Comparison of ENCODE assay signal across 28 cellular contexts in the genomic region with DNA sequence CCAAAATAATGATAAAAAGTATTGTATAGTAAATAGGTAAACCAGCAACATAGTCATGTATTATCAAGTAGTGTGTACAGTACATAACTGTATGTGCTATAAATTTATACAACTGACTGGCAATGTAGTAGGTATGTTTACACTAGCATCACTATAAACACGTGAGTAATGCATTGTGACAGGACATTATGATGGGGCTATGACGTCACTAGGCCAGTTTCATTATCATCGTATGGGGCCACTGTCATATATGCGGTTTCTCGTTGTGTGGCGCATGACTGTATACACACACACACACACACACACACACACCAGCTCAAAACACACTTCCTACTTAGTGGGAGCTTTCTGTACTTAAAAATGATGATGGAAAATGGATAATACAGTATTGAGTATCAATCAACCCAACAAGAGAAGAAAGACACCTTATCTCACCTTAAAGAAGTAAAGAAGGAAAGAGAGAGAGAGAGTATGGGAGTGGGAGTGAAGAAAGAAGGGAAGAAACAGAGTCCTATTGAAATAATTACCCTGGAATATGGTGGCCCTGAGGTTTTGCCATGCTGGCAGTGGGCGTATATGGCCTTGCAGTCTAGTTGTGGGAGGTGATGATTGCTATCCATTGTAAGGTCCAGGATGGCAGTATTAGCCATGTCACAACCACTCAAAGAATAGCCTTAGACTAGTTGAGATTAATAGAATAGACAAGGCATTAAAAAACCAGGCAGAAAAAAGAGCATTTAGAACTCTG.
"Had no signal": no experiment of that assay in that cellular context is flagged by ENCODE, and none has a peak within 500 bp of the region (broad histone marks: within the 10 kb centered on the region; RNA-seq: fewer than 3 reads in every experiment).

No MANE protein-coding gene starts in this region.

- H3K27me3 ChIP-seq: body of pancreas, esophagus muscularis mucosa, foreskin keratinocyte, gastrocnemius medialis, heart right ventricle, hepatocyte had no signal

- H3K36me3 ChIP-seq: esophagus muscularis mucosa, gastrocnemius medialis, heart right ventricle had no signal

- H3K4me1 ChIP-seq: body of pancreas, esophagus muscularis mucosa, foreskin keratinocyte, gastrocnemius medialis, heart right ventricle had no signal

- ATAC-seq: activated CD8-positive, alpha-beta T cell treated with anti-CD3 and anti-CD28 coated beads for 36 hours; activated T-cell treated with anti-CD3 and anti-CD28 coated beads, Interleukin-2, amount 50 U/mL, for 4 hours; activated T-helper 17 cell treated with anti-CD3 and anti-CD28 coated beads, Interleukin-2, amount 50 U/mL, for 72 hours; body of pancreas; effector memory CD8-positive, alpha-beta T cell; foreskin keratinocyte; gastrocnemius medialis; heart right ventricle; T-helper 17 cell had no signal

- H3K4me3 ChIP-seq: body of pancreas, esophagus muscularis mucosa, gastrocnemius medialis, heart right ventricle, hepatocyte had no signal

- H3K4me2 ChIP-seq: hepatocyte had no signal

- H2AFZ ChIP-seq: hepatocyte had no signal

- H3K9me3 ChIP-seq: body of pancreas, esophagus muscularis mucosa, gastrocnemius medialis, heart right ventricle had no signal

- H3K27ac ChIP-seq: body of pancreas, esophagus muscularis mucosa, foreskin keratinocyte, gastrocnemius medialis, heart right ventricle, hepatocyte had no signal

- DNase-seq: activated CD4-positive, alpha-beta T cell treated with anti-CD3 and anti-CD28 coated beads for 4 hours; activated CD4-positive, alpha-beta T cell treated with anti-CD3 and anti-CD28 coated beads, Interleukin-2, amount 10 ng/mL, durations not matched to agents 7 days and 5 days; activated CD4-positive, alpha-beta T cell treated with anti-CD3 and anti-CD28 coated beads, Interleukin-2, amount 50 U/mL, for 48 hours; activated CD4-positive, CD25-positive, alpha-beta regulatory T cell; activated CD4-positive, CD25-positive, alpha-beta regulatory T cell treated with anti-CD3 and anti-CD28 coated beads, Interleukin-2, amount 50 U/mL, for 72 hours; activated CD8-positive, alpha-beta memory T cell treated with anti-CD3 and anti-CD28 coated beads for 24 hours; activated CD8-positive, alpha-beta T cell treated with anti-CD3 and anti-CD28 coated beads for 36 hours; activated effector memory CD4-positive, alpha-beta T cell treated with Interleukin-2 at 50 U/mL for 16 hours; activated gamma-delta T cell treated with Interleukin-2 at 50 U/mL for 16 hours; activated naive CD4-positive, alpha-beta T cell treated with anti-CD3 and anti-CD28 coated beads, Interleukin-2, amount 50 U/mL, for 16 hours; activated naive CD4-positive, alpha-beta T cell treated with Interleukin-2 at 50 U/mL for 16 hours; activated T-cell treated with anti-CD3 and anti-CD28 coated beads, Interleukin-2, amount 50 U/mL, for 4 hours; amniotic stem cell; anterior cingulate cortex; body of pancreas; caudate nucleus; cortex of kidney; dermis blood vessel endothelial cell; effector CD4-positive, alpha-beta T cell; effector memory CD8-positive, alpha-beta T cell; erythroblast; foreskin keratinocyte; gastrocnemius medialis; heart right ventricle; T-helper 17 cell had no signal
